In genomic region chr1:15833069-15833679, GRCh38 we compare ENCODE assay signal across 8 cellular contexts. TPM values are rescaled to one million over a fixed set of nuclear protein-coding genes. Genes with fewer than 3 reads are reported as not detected.
DNase-seq lines count a peak whose midpoint lies in the region; ATAC-seq lines count a peak whose summit lies in the region.

No MANE protein-coding gene starts in this region.

- H3K4me3 Mint-ChIP-seq in naive thymus-derived CD8-positive, alpha-beta T cell, result peak overlapping the region; percentile 84 to 98 (median 96)

- peak overlapping the region; percentile 92 for H3K4me3 ChIP-seq in effector memory CD4-positive, alpha-beta T cell (ENCODE audit: insufficient read depth, low read depth, low read length, poor library complexity, severe bottlenecking)
- H3K4me3 ChIP-seq in thymus (ENCODE audit: low read length), result peak overlapping the region; percentile 57

- H3K27me3 ChIP-seq in effector memory CD4-positive, alpha-beta T cell (replicated peaks; ENCODE audit: control insufficient read depth, insufficient read depth, low read length, poor library complexity, severe bottlenecking), result no peaks in the 10 kb centered on the region
- no peaks in the 10 kb centered on the region for H3K27me3 ChIP-seq in thymus (ENCODE audit: control insufficient read depth, insufficient read depth)

- peak overlapping the region; percentile 91 to 99 (median 99) for H3K27ac Mint-ChIP-seq in naive thymus-derived CD8-positive, alpha-beta T cell

- DNase-seq in DMS79 treated with DMSO at 0.1 percent for 48 hours (lab: John Stamatoyannopoulos, UW) (peak; percentile 89), NCI-H2029 (lab: John Stamatoyannopoulos, UW) (peak; percentile 77), kidney tubule cell (ENCODE audit: low spot score) (no peak)
- DNase-seq in activated CD4-positive, alpha-beta T cell treated with anti-CD3 and anti-CD28 coated beads for 48 hours, result peak; percentile 69
- DNase-seq in effector memory CD4-positive, alpha-beta T cell, result peak; percentile 39 to 57 (median 46)
- peak in 9 of 10 donors; percentile 29 to 70 (median 45) for DNase-seq in naive thymus-derived CD8-positive, alpha-beta T cell

- no peaks in the 10 kb centered on the region for H3K36me3 ChIP-seq in effector memory CD4-positive, alpha-beta T cell (ENCODE audit: control insufficient read depth, insufficient read depth, low read length)
- no peaks in the 10 kb centered on the region for H3K36me3 ChIP-seq in thymus (ENCODE audit: control insufficient read depth, insufficient read depth)

- POLR2A ChIA-PET in naive thymus-derived CD8-positive, alpha-beta T cell (lab: Charles Lee), result interaction anchor here (0.6 to 10.0 kb wide), 25 partner anchors 8 to 1117 kb away, joined by 3 to 392 read pairs (median 5); partner anchors contain the start of genes DNAJC16, SPEN and ZBTB17

- peaks cover 13 to 67% (median 32%) of the 10 kb centered on the region in 4 donors for H3K4me1 Mint-ChIP-seq in naive thymus-derived CD8-positive, alpha-beta T cell

- H3K36me3 Mint-ChIP-seq in naive thymus-derived CD8-positive, alpha-beta T cell, result peaks cover 0 to 5% (median 0%) of the 10 kb centered on the region in 3 donors

- peak overlapping the region; percentile 99 for H3K27ac ChIP-seq in effector memory CD4-positive, alpha-beta T cell (ENCODE audit: insufficient read depth, low read length, poor library complexity, severe bottlenecking)
- peak overlapping the region; percentile 83 for H3K27ac ChIP-seq in thymus (ENCODE audit: low read depth)

- no peak for ATAC-seq in naive thymus-derived CD8-positive, alpha-beta T cell
- no peak for ATAC-seq in HG03354 (IDR thresholded peaks at IDR 0.05; ENCODE audit: poor library complexity, severe bottlenecking, unreplicated experiment)

- 81% methylated on average over 24 of the region's 24 CpGs for WGBS in thymus

- peaks cover 3% of the 10 kb centered on the region for H3K4me1 ChIP-seq in effector memory CD4-positive, alpha-beta T cell (ENCODE audit: control insufficient read depth, insufficient read depth, low read length, poor library complexity, severe bottlenecking)
- H3K4me1 ChIP-seq in thymus (ENCODE audit: control insufficient read depth, insufficient read depth, low read length), result peaks cover 12% of the 10 kb centered on the region

- H3K9me3 Mint-ChIP-seq in naive thymus-derived CD8-positive, alpha-beta T cell, result no peaks in the 10 kb centered on the region

- no peaks in the 10 kb centered on the region for H3K9me3 ChIP-seq in effector memory CD4-positive, alpha-beta T cell (ENCODE audit: control insufficient read depth, low read length)
- no peaks in the 10 kb centered on the region for H3K9me3 ChIP-seq in thymus (ENCODE audit: control insufficient read depth)

- no peaks in the 10 kb centered on the region for H3K27me3 Mint-ChIP-seq in naive thymus-derived CD8-positive, alpha-beta T cell

RNA-seq across cellular contexts. Expression of gene SPEN, which starts 14.3 kb away (rescaled TPM):
- 10 to 100 TPM; 85.6 to 88.3 TPM for total RNA-seq in naive thymus-derived CD8-positive, alpha-beta T cell
- 10 to 100 TPM in 1 of 3 donors, 1 to 10 TPM in 2; 4.0 to 38.0 (median 8.1) TPM for polyA plus RNA-seq in naive thymus-derived CD8-positive, alpha-beta T cell
- 11.4 TPM for polyA plus RNA-seq in thymus

RNA-seq across cellular contexts. Expression of gene UQCRHL, which starts 25.7 kb away (rescaled TPM):
- total RNA-seq in naive thymus-derived CD8-positive, alpha-beta T cell, result 1 to 10 TPM; 1.8 to 2.0 TPM
- 1 to 10 TPM; 1.1 to 1.2 (median 1.2) TPM for polyA plus RNA-seq in naive thymus-derived CD8-positive, alpha-beta T cell
- polyA plus RNA-seq in thymus, result 4.0 TPM
